In genomic region chr14:70707138-70708038, GRCh38 we compare ENCODE assay signal across 9 cellular contexts.
A peak's percentile ranks its signal among the peaks of the same experiment; 100 is the strongest.
DNase-seq lines count a peak whose midpoint lies in the region; ATAC-seq and TF ChIP-seq lines count a peak whose summit lies in the region.
"Had no signal": no experiment of that assay in that cellular context is flagged by ENCODE, and none has a peak within 500 bp of the region (broad histone marks: within the 10 kb centered on the region; RNA-seq: fewer than 3 reads in every experiment).

No MANE protein-coding gene starts in this region.

- H3K36me3 Mint-ChIP-seq in activated naive CD8-positive, alpha-beta T cell treated with anti-CD3 and anti-CD28 coated beads, Interleukin-2, amount 10 ng/mL, durations not matched to agents 7 days and 5 days, result no peaks in the 10 kb centered on the region

- no peaks in the 10 kb centered on the region for H4K20me1 ChIP-seq in smooth muscle cell (ENCODE audit: low read depth)

- no peaks in the 10 kb centered on the region for H3K4me1 ChIP-seq in smooth muscle cell (ENCODE audit: low read depth)

- H3K4me2 ChIP-seq in smooth muscle cell, result peak overlapping the region; percentile 23

- peaks cover 3% of the 10 kb centered on the region for H3F3A ChIP-seq in smooth muscle cell (ENCODE audit: low read depth)

- H3K27me3 ChIP-seq in smooth muscle cell (ENCODE audit: low read depth), result no peaks in the 10 kb centered on the region

- H2AFZ ChIP-seq in smooth muscle cell (ENCODE audit: low read depth), result no peak overlapping the region

- H3K27ac ChIP-seq in smooth muscle cell (ENCODE audit: low read depth), result peak overlapping the region; percentile 48

- H3K4me3 Mint-ChIP-seq in activated naive CD8-positive, alpha-beta T cell treated with anti-CD3 and anti-CD28 coated beads, Interleukin-2, amount 10 ng/mL, durations not matched to agents 7 days and 5 days, result no peak overlapping the region
- H3K4me3 Mint-ChIP-seq: central memory CD8-positive, alpha-beta T cell had no signal

- H3K9me3 Mint-ChIP-seq in activated naive CD8-positive, alpha-beta T cell treated with anti-CD3 and anti-CD28 coated beads, Interleukin-2, amount 10 ng/mL, durations not matched to agents 7 days and 5 days, result no peaks in the 10 kb centered on the region
- H3K9me3 Mint-ChIP-seq: central memory CD8-positive, alpha-beta T cell had no signal

- 68% methylated on average over 6 of the region's 6 CpGs for WGBS in smooth muscle cell (ENCODE audit: low lambda C conversion rate)

- H3K4me3 ChIP-seq in smooth muscle cell, result no peak overlapping the region

- H3K36me3 ChIP-seq in smooth muscle cell (ENCODE audit: low read depth), result no peaks in the 10 kb centered on the region

- DNase-seq in DMS53 (lab: John Stamatoyannopoulos, UW) (peak; percentile 78), smooth muscle cell (lab: John Stamatoyannopoulos, UW; ENCODE audit: unreplicated experiment) (no peak), putamen (ENCODE audit: low spot score) (no peak)
- DNase-seq in activated naive CD8-positive, alpha-beta T cell treated with anti-CD3 and anti-CD28 coated beads, Interleukin-2, amount 10 ng/mL, durations not matched to agents 7 days and 5 days, result no peak
- DNase-seq in activated effector memory CD4-positive, alpha-beta T cell treated with Interleukin-2 at 50 U/mL for 16 hours, result no peak

- H3K9me3 ChIP-seq in smooth muscle cell (replicated peaks; ENCODE audit: low read depth), result no peaks in the 10 kb centered on the region

- H3K27me3 Mint-ChIP-seq in activated naive CD8-positive, alpha-beta T cell treated with anti-CD3 and anti-CD28 coated beads, Interleukin-2, amount 10 ng/mL, durations not matched to agents 7 days and 5 days, result no peaks in the 10 kb centered on the region

- peak; percentile 76 for ATAC-seq in GM19351 (IDR thresholded peaks at IDR 0.05; ENCODE audit: unreplicated experiment)
- ATAC-seq in HG03432 (IDR thresholded peaks at IDR 0.05; ENCODE audit: unreplicated experiment), result peak; percentile 91
- ATAC-seq in activated naive CD8-positive, alpha-beta T cell treated with anti-CD3 and anti-CD28 coated beads, Interleukin-2, amount 10 ng/mL, durations not matched to agents 7 days and 5 days (ENCODE audit: low read depth), result peak; percentile 66
- ATAC-seq in GM18873 (IDR thresholded peaks at IDR 0.05; ENCODE audit: low FRiP score, unreplicated experiment), result no peak

- no peak overlapping the region for H3K9ac ChIP-seq in smooth muscle cell (ENCODE audit: low read depth)

- H3K27ac Mint-ChIP-seq in activated naive CD8-positive, alpha-beta T cell treated with anti-CD3 and anti-CD28 coated beads, Interleukin-2, amount 10 ng/mL, durations not matched to agents 7 days and 5 days, result no peak overlapping the region

- TF ChIP-seq CTCF in smooth muscle cell (IDR thresholded peaks at IDR 0.05; ENCODE audit: borderline replicate concordance, insufficient read depth, poor library complexity, severe bottlenecking), result no peak

- peaks cover 3% of the 10 kb centered on the region for H3K4me1 Mint-ChIP-seq in activated naive CD8-positive, alpha-beta T cell treated with anti-CD3 and anti-CD28 coated beads, Interleukin-2, amount 10 ng/mL, durations not matched to agents 7 days and 5 days
- H3K4me1 Mint-ChIP-seq: central memory CD8-positive, alpha-beta T cell had no signal

- POLR2A ChIA-PET in activated naive CD8-positive, alpha-beta T cell treated with anti-CD3 and anti-CD28 coated beads, Interleukin-2, amount 10 ng/mL, durations not matched to agents 7 days and 5 days (lab: Charles Lee), result interaction anchor here (0.6 to 0.8 kb wide), 2 partner anchors 48 to 94 kb away, joined by 3 read pairs; no protein-coding TSS in a partner anchor

- no peaks in the 10 kb centered on the region for H3K79me2 ChIP-seq in smooth muscle cell (ENCODE audit: low read depth)
